ENCODE assay signal across 9 cellular contexts in the genomic region with DNA sequence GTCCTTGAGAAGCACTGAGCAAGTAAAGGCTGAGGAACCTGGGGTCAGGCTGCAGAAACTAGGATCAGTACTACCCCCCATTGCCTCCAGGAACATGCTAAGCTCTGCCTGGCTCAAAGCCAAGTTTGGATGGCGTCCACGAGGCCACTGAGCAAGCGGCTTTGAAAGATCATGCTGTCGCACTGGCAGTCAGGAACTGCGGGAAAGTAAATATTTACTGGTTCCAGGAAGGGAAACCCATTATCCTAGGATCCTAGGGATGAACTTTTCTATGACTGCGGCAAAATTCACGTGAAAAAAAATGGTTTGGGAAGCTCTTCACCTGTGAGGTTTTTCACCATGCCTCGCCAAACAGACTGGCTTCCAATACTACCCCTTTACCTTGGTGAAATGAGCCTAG.
DNase-seq lines count a peak whose midpoint lies in the region; TF ChIP-seq lines count a peak whose summit lies in the region.
"Had no signal": no experiment of that assay in that cellular context is flagged by ENCODE, and none has a peak within 500 bp of the region (broad histone marks: within the 10 kb centered on the region; RNA-seq: fewer than 3 reads in every experiment).

No MANE protein-coding gene starts in this region.

- in situ Hi-C loops in GM13977 (cut with MboI; ENCODE audit: low pct_unique_long_range_greater_than_20kb, low sequenced_read_pairs, unreplicated experiment): loop anchor here (25.0 kb wide), 1 partner anchor 973 kb away; no protein-coding TSS in a partner anchor

- peak; percentile 51 for DNase-seq in D341Med (ENCODE audit: low spot score)
- peak; percentile 38 to 80 for DNase-seq in NCI-H2081 (lab: John Stamatoyannopoulos, UW)
- peak; percentile 16 for DNase-seq in cerebellar cortex (ENCODE audit: low spot score)
- DNase-seq in mesenteric fat pad (ENCODE audit: low spot score): peak; percentile 89
- no peak for DNase-seq in activated CD4-positive, alpha-beta T cell treated with anti-CD3 and anti-CD28 coated beads, Interleukin-2, amount 50 U/mL, for 1 hour
- DNase-seq in central memory CD4-positive, alpha-beta T cell: no peak
- DNase-seq in iPS-NIHi11 (ENCODE audit: low spot score): no peak
- no peak for DNase-seq in GM13977 (ENCODE audit: low spot score)
- DNase-seq: Karpas-422 had no signal

- TF ChIP-seq CTCF in GM13977 (IDR thresholded peaks at IDR 0.05; ENCODE audit: extremely low read depth, insufficient read depth, missing control alignments): no peak

Comparison
In these comparisons a context has a peak if more than half of its experiments do, and no peak if none do; other contexts are left out.
1. DNase-seq: peak in D341Med (single experiment), NCI-H2081 (2 of 2), cerebellar cortex (single experiment) and mesenteric fat pad (single experiment); none in activated CD4-positive, alpha-beta T cell treated with anti-CD3 and anti-CD28 coated beads, Interleukin-2, amount 50 U/mL, for 1 hour (single experiment), central memory CD4-positive, alpha-beta T cell (single experiment), iPS-NIHi11 (single experiment) and GM13977 (single experiment).